ENCODE assay signal across 9 cellular contexts in genomic region chr3:58998476-58999117, GRCh38. TPM values are rescaled to one million over a fixed set of nuclear protein-coding genes. Genes with fewer than 3 reads are reported as not detected.
DNase-seq lines count a peak whose midpoint lies in the region; ATAC-seq and TF ChIP-seq lines count a peak whose summit lies in the region.
"Had no signal": no experiment of that assay in that cellular context is flagged by ENCODE, and none has a peak within 500 bp of the region (broad histone marks: within the 10 kb centered on the region; RNA-seq: fewer than 3 reads in every experiment).

No MANE protein-coding gene starts in this region.

- TF ChIP-seq CTCF in GM10266 (IDR thresholded peaks at IDR 0.05; ENCODE audit: control insufficient read depth, insufficient read depth, low read depth, missing control alignments) = no peak
- no peak for TF ChIP-seq CTCF in left ventricle myocardium inferior (IDR thresholded peaks at IDR 0.05; ENCODE audit: borderline replicate concordance)

- no peaks in the 10 kb centered on the region for H3K36me3 ChIP-seq in left ventricle myocardium inferior

- no peak overlapping the region for H3K4me3 ChIP-seq in left ventricle myocardium inferior

- H3K4me1 ChIP-seq in left ventricle myocardium inferior = no peaks in the 10 kb centered on the region
- H3K4me1 ChIP-seq: parathyroid adenoma had no signal

- DNase-seq in A172 (ENCODE audit: low spot score) (peak; percentile 94), foreskin melanocyte (peak; percentile 68), GM10266 (ENCODE audit: extremely low spot score) (no peak), NCI-H2029 (lab: John Stamatoyannopoulos, UW) (no peak), left ventricle myocardium inferior (no peak), NCI-H1417 (lab: John Stamatoyannopoulos, UW) (no peak)

- H3K27ac ChIP-seq in left ventricle myocardium inferior (replicated peaks) = no peak overlapping the region
- H3K27ac ChIP-seq: parathyroid adenoma had no signal

- intact Hi-C loops in left ventricle myocardium inferior (cut with micrococcal nuclease) = no loop called here

- ATAC-seq in GM19351 (IDR thresholded peaks at IDR 0.05; ENCODE audit: unreplicated experiment) (peak; percentile 83), SK-N-SH treated with all-trans-retinoic acid at 6 μM for 48 hours (peak; percentile 94)

- H3K27me3 ChIP-seq in left ventricle myocardium inferior (ENCODE audit: low read depth) = no peaks in the 10 kb centered on the region

- H3K9me3 ChIP-seq in left ventricle myocardium inferior (replicated peaks) = no peaks in the 10 kb centered on the region

TF ChIP-seq in SK-N-SH treated with all-trans-retinoic acid at 6 μM for 48 hours, 23 proteins besides CTCF, POLR2A, EP300 and RAD21:
- TF ChIP-seq ZFP30 (CRISPR knock-in tag; IDR thresholded peaks at IDR 0.05) (no peak), ISL1 (CRISPR knock-in tag; IDR thresholded peaks at IDR 0.05) (peak; percentile 59; the same call in 1 of the 2 replicates)

RNA-seq across cellular contexts. Expression of gene CFAP20DC, which starts 51.2 kb away (rescaled TPM):
- 6.5 and 6.8 TPM in 2 replicates for total RNA-seq in A172 (2014; rRNA removed; shearing (Covaris generic))
- total RNA-seq in left ventricle myocardium inferior = not detected

Comparison
In these comparisons a context has a peak if more than half of its experiments do, and no peak if none do; other contexts are left out.
1. DNase-seq: peak in A172 (single experiment) and foreskin melanocyte (single experiment); none in GM10266 (single experiment), NCI-H2029 (single experiment), left ventricle myocardium inferior (single experiment) and NCI-H1417 (0 of 3).